In genomic region chrX:42943571-42943970, GRCh38 we compare ENCODE assay signal across 8 cellular contexts.
DNase-seq lines count a peak whose midpoint lies in the region; ATAC-seq and TF ChIP-seq lines count a peak whose summit lies in the region.
"Not testable (repeated sequence)": the region's sequence is repeated elsewhere in the genome, so short reads cannot be mapped to it uniquely, and the experiment has no call there.

No MANE protein-coding gene starts in this region.

- not testable (repeated sequence) for H3K27me3 ChIP-seq in OCI-LY1 (ENCODE audit: insufficient read depth, low read length)

- peak overlapping the region; percentile 99 for H3K27ac ChIP-seq in OCI-LY1 (ENCODE audit: low read depth, low read length, poor library complexity, severe bottlenecking)

- peak overlapping the region; percentile 95 for H3K27ac Mint-ChIP-seq in activated CD8-positive, alpha-beta T cell treated with anti-CD3 and anti-CD28 coated beads, Interleukin-2, amount 10 ng/mL, durations not matched to agents 7 days and 5 days

- H2AFZ ChIP-seq in OCI-LY1 (ENCODE audit: low read length): not testable (repeated sequence)

- CTCF ChIA-PET in activated CD8-positive, alpha-beta T cell treated with anti-CD3 and anti-CD28 coated beads, Interleukin-2, amount 10 ng/mL, durations not matched to agents 7 days and 5 days (lab: Charles Lee): interaction anchor here (0.8 to 1.1 kb wide), 3 partner anchors 252 to 1021 kb away, joined by 3 to 4 read pairs (median 3); no protein-coding TSS in a partner anchor

- not testable (repeated sequence) for H3F3A ChIP-seq in OCI-LY1 (ENCODE audit: insufficient read depth, low read length)

- H3K4me1 Mint-ChIP-seq in activated CD8-positive, alpha-beta T cell treated with anti-CD3 and anti-CD28 coated beads, Interleukin-2, amount 10 ng/mL, durations not matched to agents 7 days and 5 days (ENCODE audit: low read depth): peaks cover 86% of the 10 kb centered on the region

- not testable (repeated sequence) for H3K79me2 ChIP-seq in OCI-LY1 (ENCODE audit: insufficient read depth, low read length)

- H3K4me3 ChIP-seq in OCI-LY1 (ENCODE audit: low read depth, low read length, poor library complexity, severe bottlenecking): peak overlapping the region; percentile 36

- TF ChIP-seq CTCF in OCI-LY1 (IDR thresholded peaks at IDR 0.05; ENCODE audit: low read length): peak; percentile 30; the same call in 1 of the 2 replicates

- peak overlapping the region; percentile 99 for H3K9ac ChIP-seq in OCI-LY1 (ENCODE audit: low read length)

- DNase-seq in activated CD8-positive, alpha-beta T cell treated with anti-CD3 and anti-CD28 coated beads, Interleukin-2, amount 10 ng/mL, durations not matched to agents 7 days and 5 days: peak; percentile 56
- peak; percentile 59 for DNase-seq in central memory CD4-positive, alpha-beta T cell
- peak in 4 of 6 experiments; percentile 15 to 67 (median 40) for DNase-seq in stimulated activated naive CD4-positive, alpha-beta T cell (lab: John Stamatoyannopoulos, UW)

- peak; percentile 84 for ATAC-seq in GM18498 (IDR thresholded peaks at IDR 0.05; ENCODE audit: unreplicated experiment)
- ATAC-seq in GM19455 (IDR thresholded peaks at IDR 0.05; ENCODE audit: unreplicated experiment): peak; percentile 57
- peak; percentile 66 for ATAC-seq in HG02852 (IDR thresholded peaks at IDR 0.05; ENCODE audit: unreplicated experiment)
- peak; percentile 55 for ATAC-seq in HG03442 (IDR thresholded peaks at IDR 0.05; ENCODE audit: unreplicated experiment)
- peak; percentile 44 for ATAC-seq in activated CD8-positive, alpha-beta T cell treated with anti-CD3 and anti-CD28 coated beads, Interleukin-2, amount 10 ng/mL, durations not matched to agents 7 days and 5 days

- not testable (repeated sequence) for H4K20me1 ChIP-seq in OCI-LY1 (ENCODE audit: insufficient read depth, low read length)

- POLR2A ChIA-PET in activated CD8-positive, alpha-beta T cell treated with anti-CD3 and anti-CD28 coated beads, Interleukin-2, amount 10 ng/mL, durations not matched to agents 7 days and 5 days (lab: Charles Lee): not testable (repeated sequence)

- H3K9me2 ChIP-seq in OCI-LY1 (ENCODE audit: low read depth, low read length): not testable (repeated sequence)

- H3K4me2 ChIP-seq in OCI-LY1 (ENCODE audit: low read length): peak overlapping the region; percentile 69

- H3K4me3 Mint-ChIP-seq in activated CD8-positive, alpha-beta T cell treated with anti-CD3 and anti-CD28 coated beads, Interleukin-2, amount 10 ng/mL, durations not matched to agents 7 days and 5 days: peak overlapping the region; percentile 42

- H3K9me3 ChIP-seq in OCI-LY1 (ENCODE audit: low read length): not testable (repeated sequence)

- H3K36me3 Mint-ChIP-seq in activated CD8-positive, alpha-beta T cell treated with anti-CD3 and anti-CD28 coated beads, Interleukin-2, amount 10 ng/mL, durations not matched to agents 7 days and 5 days (ENCODE audit: low read depth): peaks cover 44% of the 10 kb centered on the region

- not testable (repeated sequence) for H3K27me3 Mint-ChIP-seq in activated CD8-positive, alpha-beta T cell treated with anti-CD3 and anti-CD28 coated beads, Interleukin-2, amount 10 ng/mL, durations not matched to agents 7 days and 5 days (ENCODE audit: low read depth)

- peaks cover 18% of the 10 kb centered on the region; the same call in 1 of the 2 replicates for H3K36me3 ChIP-seq in OCI-LY1 (ENCODE audit: insufficient read depth, low read length)

- H3K4me1 ChIP-seq in OCI-LY1 (ENCODE audit: insufficient read depth, low read length, severe bottlenecking): peaks cover 62% of the 10 kb centered on the region

- H3K9me3 Mint-ChIP-seq in activated CD8-positive, alpha-beta T cell treated with anti-CD3 and anti-CD28 coated beads, Interleukin-2, amount 10 ng/mL, durations not matched to agents 7 days and 5 days (ENCODE audit: insufficient read depth): not testable (repeated sequence)

Comparison
In these comparisons a context has a peak if more than half of its experiments do, and no peak if none do; other contexts are left out.
1. Peak in every context shown above with its lines: DNase-seq, ATAC-seq, H3K4me3 ChIP-seq and H3K27ac ChIP-seq.